1 cellular context compared by ENCODE assay signal in genomic region chr11:47977651-47978050, GRCh38.
TF ChIP-seq lines count a peak whose summit lies in the region.

No MANE protein-coding gene starts in this region.

TF ChIP-seq in A549, 52 proteins besides CTCF, POLR2A, EP300 and RAD21 (continued from another document):
- TF ChIP-seq HES2 (IDR thresholded peaks at IDR 0.05) (0 out of 2 replicates have a peak, but pooled peaks have one; percentile 23), CEBPB (IDR thresholded peaks at IDR 0.05) (peak; percentile 39 to 71; a peak in 3 of 4 replicates)
